Comparison of ENCODE assay signal across 18 cellular contexts in the genomic region with DNA sequence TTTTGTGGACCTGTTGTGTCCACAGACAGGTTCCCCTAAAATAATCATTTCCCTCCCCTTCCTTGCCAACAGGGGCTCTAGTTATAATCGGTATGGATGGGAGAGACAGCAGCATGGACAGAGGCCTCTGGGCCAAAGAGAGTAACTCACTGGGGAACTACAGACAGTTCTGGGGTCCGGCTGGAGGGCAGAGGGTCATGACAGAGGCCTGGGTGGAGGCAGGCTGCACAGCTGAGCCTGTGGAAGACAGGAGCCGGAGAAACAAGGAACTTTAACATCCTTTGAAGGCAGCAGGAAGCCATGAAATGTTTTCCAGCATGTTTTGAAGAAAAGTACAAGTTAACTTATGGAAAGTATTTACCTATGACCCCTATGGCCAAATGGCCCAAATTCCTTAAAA.
"Had no signal": no experiment of that assay in that cellular context is flagged by ENCODE, and none has a peak within 500 bp of the region (broad histone marks: within the 10 kb centered on the region; RNA-seq: fewer than 3 reads in every experiment).

No MANE protein-coding gene starts in this region.

- H3K9me3 Mint-ChIP-seq: dendritic cell treated with granulocyte-macrophage colony-stimulating factor and Interleukin-4, amounts not matched to agents 40 ng/mL and 50 ng/mL, for 4 days; nephron progenitor cell; stimulated activated memory B cell treated with anti-CD40 and anti-IgM and Interleukin-4, amounts not matched to agents 10 μg/mL and 1 μg/mL and 100 μg/mL, for 72 hours; stimulated activated naive CD8-positive, alpha-beta T cell treated with anti-CD3 and anti-CD28 coated beads, Interleukin-15, amount 100 ng/mL, for 72 hours had no signal

- FAIRE-seq: colon had no signal

- H3K4me2 ChIP-seq: smooth muscle cell had no signal

- H3K4me1 ChIP-seq: right atrium auricular region had no signal

- DNase-seq: esophagus squamous epithelium; foreskin fibroblast; glutamatergic neuron; mammary epithelial cell; naive thymus-derived CD4-positive, alpha-beta T cell; nephron progenitor cell; stimulated activated CD4-positive, alpha-beta T cell treated with anti-CD3 and anti-CD28 coated beads, Interleukin-4, amount 100 ng/mL, for 1 hour; stimulated activated CD8-positive, alpha-beta memory T cell treated with anti-CD3 and anti-CD28 coated beads, Interleukin-4, amount 100 ng/mL, for 48 hours; stimulated activated naive CD8-positive, alpha-beta T cell treated with anti-CD3 and anti-CD28 coated beads, Interleukin-15, amount 100 ng/mL, for 72 hours; testis had no signal

- H3K27me3 ChIP-seq: esophagus squamous epithelium, gastroesophageal sphincter, right atrium auricular region, testis, tibial nerve had no signal

- H3K27ac Mint-ChIP-seq: dendritic cell treated with granulocyte-macrophage colony-stimulating factor and Interleukin-4, amounts not matched to agents 40 ng/mL and 50 ng/mL, for 4 days; naive thymus-derived CD4-positive, alpha-beta T cell; nephron progenitor cell; stimulated activated memory B cell treated with anti-CD40 and anti-IgM and Interleukin-4, amounts not matched to agents 10 μg/mL and 1 μg/mL and 100 μg/mL, for 72 hours had no signal

- H3K36me3 Mint-ChIP-seq: naive thymus-derived CD4-positive, alpha-beta T cell; stimulated activated memory B cell treated with anti-CD40 and anti-IgM and Interleukin-4, amounts not matched to agents 10 μg/mL and 1 μg/mL and 100 μg/mL, for 72 hours had no signal

- H3K4me3 ChIP-seq: esophagus squamous epithelium, gastroesophageal sphincter, right atrium auricular region, smooth muscle cell, testis, tibial nerve had no signal

- H3K27ac ChIP-seq: esophagus squamous epithelium, gastroesophageal sphincter, right atrium auricular region, testis, tibial nerve had no signal

- ATAC-seq: gastroesophageal sphincter; left lobe of liver; naive thymus-derived CD4-positive, alpha-beta T cell; stimulated activated memory B cell treated with anti-CD40 and anti-IgM and Interleukin-4, amounts not matched to agents 10 μg/mL and 1 μg/mL and 100 μg/mL, for 72 hours; stimulated activated naive CD8-positive, alpha-beta T cell treated with anti-CD3 and anti-CD28 coated beads, Interleukin-15, amount 100 ng/mL, for 72 hours had no signal

- H3K4me3 Mint-ChIP-seq: dendritic cell treated with granulocyte-macrophage colony-stimulating factor and Interleukin-4, amounts not matched to agents 40 ng/mL and 50 ng/mL, for 4 days; naive thymus-derived CD4-positive, alpha-beta T cell; nephron progenitor cell; stimulated activated memory B cell treated with anti-CD40 and anti-IgM and Interleukin-4, amounts not matched to agents 10 μg/mL and 1 μg/mL and 100 μg/mL, for 72 hours; stimulated activated naive CD8-positive, alpha-beta T cell treated with anti-CD3 and anti-CD28 coated beads, Interleukin-15, amount 100 ng/mL, for 72 hours had no signal

- H3K36me3 ChIP-seq: esophagus squamous epithelium, gastroesophageal sphincter, right atrium auricular region, tibial nerve had no signal

- H3K9me3 ChIP-seq: esophagus squamous epithelium, gastroesophageal sphincter, right atrium auricular region, testis, tibial nerve had no signal

- H3K27me3 Mint-ChIP-seq: dendritic cell treated with granulocyte-macrophage colony-stimulating factor and Interleukin-4, amounts not matched to agents 40 ng/mL and 50 ng/mL, for 4 days; naive thymus-derived CD4-positive, alpha-beta T cell; stimulated activated memory B cell treated with anti-CD40 and anti-IgM and Interleukin-4, amounts not matched to agents 10 μg/mL and 1 μg/mL and 100 μg/mL, for 72 hours; stimulated activated naive CD8-positive, alpha-beta T cell treated with anti-CD3 and anti-CD28 coated beads, Interleukin-15, amount 100 ng/mL, for 72 hours had no signal
